ENCODE assay signal across 18 cellular contexts in the genomic region with DNA sequence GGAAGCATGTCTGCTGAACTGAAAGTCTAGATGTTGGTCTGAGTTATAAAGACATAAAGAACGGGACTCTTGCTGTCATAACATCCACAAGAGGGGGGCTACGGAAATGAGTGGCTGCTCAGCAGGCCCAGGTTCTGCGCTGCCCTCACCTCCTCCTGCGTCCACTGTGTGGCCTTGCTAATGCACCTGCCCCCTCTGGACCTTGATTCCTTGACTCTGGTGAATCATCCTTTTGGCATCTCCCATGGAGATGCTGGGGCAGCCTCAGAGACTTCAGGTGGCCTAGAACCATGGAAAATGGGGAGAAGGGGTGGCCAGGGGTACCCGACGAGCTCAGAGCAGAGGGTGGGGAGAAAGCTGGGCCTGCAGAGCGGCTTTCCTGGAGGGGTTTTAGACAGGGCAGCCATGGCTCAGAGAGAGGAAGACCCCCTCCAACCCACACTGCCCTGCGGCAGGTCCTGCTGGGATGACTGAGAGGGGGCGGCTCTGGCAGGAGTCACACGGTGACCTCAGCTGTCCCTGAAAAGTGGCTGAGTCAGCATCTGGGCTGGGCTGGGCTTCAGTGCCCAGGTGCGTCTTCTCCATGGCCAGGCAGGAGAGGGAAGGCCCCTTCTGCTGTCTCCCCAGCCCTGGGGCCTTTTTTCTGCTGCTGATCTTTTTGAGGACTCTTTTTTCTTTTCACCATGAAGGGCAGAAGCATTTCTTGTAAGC. TPM values are rescaled to one million over a fixed set of nuclear protein-coding genes. Genes with fewer than 3 reads are reported as not detected.
DNase-seq lines count a peak whose midpoint lies in the region; ATAC-seq and TF ChIP-seq lines count a peak whose summit lies in the region.
"Had no signal": no experiment of that assay in that cellular context is flagged by ENCODE, and none has a peak within 500 bp of the region (broad histone marks: within the 10 kb centered on the region; RNA-seq: fewer than 3 reads in every experiment).

No MANE protein-coding gene starts in this region.

- H3K4me3 ChIP-seq in H7 (ENCODE audit: insufficient read depth, low read depth, low read length) (no peak overlapping the region), epithelial cell of esophagus (ENCODE audit: low read length) (no peak overlapping the region), neuronal stem cell (ENCODE audit: low read length in 2 of 2) (no peak overlapping the region), SK-N-SH (ENCODE audit: low read depth in 2 of 2, low read length in 1 of 2) (no peak overlapping the region)
- H3K4me3 ChIP-seq: HAP-1 had no signal

- H3K36me3 Mint-ChIP-seq in chondrocyte (ENCODE audit: low read depth), result no peaks in the 10 kb centered on the region

- H2AK5ac ChIP-seq in neuronal stem cell (ENCODE audit: low read depth, low read length), result peak overlapping the region; percentile 66

- no peak overlapping the region for H2BK12ac ChIP-seq in neuronal stem cell (ENCODE audit: low read length)

- H2BK120ac ChIP-seq in neuronal stem cell (ENCODE audit: low read depth, low read length), result no peak overlapping the region

- peak overlapping the region; percentile 42 for H2AFZ ChIP-seq in neuronal stem cell (ENCODE audit: low read length)
- no peak overlapping the region for H2AFZ ChIP-seq in SK-N-SH (ENCODE audit: low read depth)

- no peaks in the 10 kb centered on the region for H4K20me1 ChIP-seq in SK-N-SH (ENCODE audit: insufficient read depth)

- peak overlapping the region; percentile 31 for H3K14ac ChIP-seq in neuronal stem cell (ENCODE audit: low read length)

- no peak overlapping the region for H2BK5ac ChIP-seq in neuronal stem cell (ENCODE audit: low read length)

- H3K4me1 ChIP-seq in neuronal stem cell (ENCODE audit: control insufficient read depth in 2 of 2, insufficient read depth in 1 of 2, low read depth in 1 of 2, low read length in 2 of 2) (peaks cover 0 to 6% of the 10 kb centered on the region in 2 donors), SK-N-SH (ENCODE audit: control insufficient read depth in 1 of 2, insufficient read depth in 2 of 2, low read depth in 1 of 2, low read length in 1 of 2) (peaks cover 0 to 4% of the 10 kb centered on the region in 2 experiments; a peak in 1 of 4 replicates)
- H3K4me1 ChIP-seq: HAP-1 had no signal

- H3K27me3 ChIP-seq in H7 (ENCODE audit: control insufficient read depth, insufficient read depth, low read length) (no peaks in the 10 kb centered on the region), neuronal stem cell (ENCODE audit: control insufficient read depth in 3 of 3, insufficient read depth in 3 of 3, low read depth in 1 of 3, low read length in 3 of 3) (peaks cover 0 to 18% (median 0%) of the 10 kb centered on the region in 3 experiments), SK-N-SH (ENCODE audit: insufficient read depth) (0 out of 2 replicates have a peak, but pooled peaks cover 3% of the 10 kb centered on the region)

- H3K4ac ChIP-seq in neuronal stem cell (ENCODE audit: low read length), result no peak overlapping the region

- H3K4me1 Mint-ChIP-seq in chondrocyte (ENCODE audit: low read depth), result no peaks in the 10 kb centered on the region

- H3K36me3 ChIP-seq in H7 (replicated peaks; ENCODE audit: control insufficient read depth, insufficient read depth, low read length) (no peaks in the 10 kb centered on the region), neuronal stem cell (replicated peaks in 1 of 2; ENCODE audit: control insufficient read depth in 2 of 2, insufficient read depth in 2 of 2, low read length in 2 of 2) (no peaks in the 10 kb centered on the region), SK-N-SH (replicated peaks in 1 of 2; ENCODE audit: control insufficient read depth in 1 of 2, insufficient read depth in 2 of 2, low read length in 1 of 2) (no peaks in the 10 kb centered on the region)
- H3K36me3 ChIP-seq: HAP-1 had no signal

- peaks cover 60% of the 10 kb centered on the region for H3K27me3 Mint-ChIP-seq in chondrocyte (ENCODE audit: low read depth)

- TF ChIP-seq RAD21 in SK-N-SH (IDR thresholded peaks at IDR 0.05; ENCODE audit: low read length), result no peak

- DNase-seq in H7 (peak; percentile 76), RPMI8226 (peak; percentile 57), epithelial cell of esophagus (ENCODE audit: low read depth) (peak; percentile 7), neuronal stem cell (ENCODE audit: low spot score) (no peak), NCI-H1930 (lab: John Stamatoyannopoulos, UW) (no peak), SK-N-SH (no peak), chondrocyte (ENCODE audit: low spot score) (no peak)
- DNase-seq: ACHN, COR-L47, DMS153, KG1, NCI-H1048, NCI-H1436 treated with DMSO at 0.1 percent for 48 hours, NCI-H2081, NCI-H524, SIG-M5 had no signal

- no peak overlapping the region for H3K23ac ChIP-seq in neuronal stem cell (ENCODE audit: low read depth, low read length, poor library complexity)

- H4K8ac ChIP-seq in neuronal stem cell (ENCODE audit: low read depth, low read length), result no peak overlapping the region

- H3K18ac ChIP-seq in neuronal stem cell (ENCODE audit: low read length), result peak overlapping the region; percentile 63

- no peaks in the 10 kb centered on the region for H3K9me3 Mint-ChIP-seq in chondrocyte (ENCODE audit: low read depth)

- H3F3A ChIP-seq in SK-N-SH (replicated peaks; ENCODE audit: insufficient read depth), result no peaks in the 10 kb centered on the region

- CTCF ChIA-PET in SK-N-SH (lab: Yijun Ruan, JAX), result interaction anchor here (1.5 kb wide), 1 partner anchor 47 kb away, joined by 4 read pairs; no protein-coding TSS in a partner anchor

- H3K79me2 ChIP-seq in SK-N-SH (ENCODE audit: insufficient read depth), result no peaks in the 10 kb centered on the region

- WGBS in neuronal stem cell (ENCODE audit: extremely low coverage in 2 of 2, insufficient read length in 2 of 2, insufficient replicate concordance in 1 of 2), 2 donors, result no CpG with 5 or more reads among the region's 11 CpGs
- 70% methylated on average over 10 of the region's 11 CpGs for WGBS in SK-N-SH (ENCODE audit: low lambda C conversion rate)

- H3K4me2 ChIP-seq in neuronal stem cell (ENCODE audit: insufficient read depth, low read length, poor library complexity, severe bottlenecking) (no peak overlapping the region), SK-N-SH (no peak overlapping the region)

- ATAC-seq in GM18498 (IDR thresholded peaks at IDR 0.05; ENCODE audit: unreplicated experiment), result no peak

- peaks cover 0 to 2% of the 10 kb centered on the region in 2 donors for H3K9me3 ChIP-seq in neuronal stem cell (replicated peaks in 1 of 2; ENCODE audit: control insufficient read depth in 2 of 2, insufficient read depth in 1 of 2, low read depth in 1 of 2, low read length in 2 of 2)
- H3K9me3 ChIP-seq in SK-N-SH, result no peaks in the 10 kb centered on the region
- H3K9me3 ChIP-seq: HAP-1 had no signal

- no peaks in the 10 kb centered on the region for H3K9me2 ChIP-seq in SK-N-SH

- H3K27ac Mint-ChIP-seq in chondrocyte (ENCODE audit: unreplicated experiment), result no peak overlapping the region

- peak overlapping the region; percentile 46 for H2BK15ac ChIP-seq in neuronal stem cell (ENCODE audit: low read length)

- peaks cover 2% of the 10 kb centered on the region for H3K79me1 ChIP-seq in neuronal stem cell (ENCODE audit: low read depth, low read length)

- no peak overlapping the region for H3K4me3 Mint-ChIP-seq in chondrocyte (ENCODE audit: unreplicated experiment)

- POLR2A ChIA-PET in SK-N-SH (lab: Yijun Ruan, JAX), result no interaction called here

- H3K9ac ChIP-seq in neuronal stem cell (ENCODE audit: low read depth, low read length, poor library complexity) (no peak overlapping the region), SK-N-SH (no peak overlapping the region)

- TF ChIP-seq EP300 in SK-N-SH (IDR thresholded peaks at IDR 0.05; ENCODE audit: borderline replicate concordance in 1 of 2, low read depth in 1 of 2, low read length in 1 of 2), result no peak

- H4K91ac ChIP-seq in neuronal stem cell (ENCODE audit: low read depth, low read length, poor library complexity), result no peak overlapping the region

- TF ChIP-seq CTCF in epithelial cell of esophagus (IDR thresholded peaks at IDR 0.05; ENCODE audit: insufficient read depth, low read depth, low read length, missing control alignments), result no peak
- no peak for TF ChIP-seq CTCF in SK-N-SH (IDR thresholded peaks at IDR 0.05)
- no peak for TF ChIP-seq CTCF in chondrocyte (IDR thresholded peaks at IDR 0.05)

- no peak overlapping the region for H3K27ac ChIP-seq in neuronal stem cell (replicated peaks; ENCODE audit: low read length)
- no peak overlapping the region for H3K27ac ChIP-seq in SK-N-SH (ENCODE audit: low read depth in 2 of 2, low read length in 1 of 2)

TF ChIP-seq in SK-N-SH, 30 proteins besides CTCF, POLR2A, EP300 and RAD21 (continues in another document):
- TF ChIP-seq, protein P1, sequence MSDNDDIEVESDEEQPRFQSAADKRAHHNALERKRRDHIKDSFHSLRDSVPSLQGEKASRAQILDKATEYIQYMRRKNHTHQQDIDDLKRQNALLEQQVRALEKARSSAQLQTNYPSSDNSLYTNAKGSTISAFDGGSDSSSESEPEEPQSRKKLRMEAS (IDR thresholded peaks at IDR 0.05; ENCODE audit: low read depth), result no peak
- no peak for TF ChIP-seq MEF2A (IDR thresholded peaks at IDR 0.05; ENCODE audit: borderline replicate concordance, low read depth)
- TF ChIP-seq YY1 (IDR thresholded peaks at IDR 0.05; ENCODE audit: low read depth), result no peak
- TF ChIP-seq RCOR1 (IDR thresholded peaks at IDR 0.05; ENCODE audit: low read length), result no peak

RNA-seq across cellular contexts. Expression of a gene that starts 46.9 kb away (rescaled TPM):
- total RNA-seq in H7 (2014; rRNA removed; shearing (Covaris generic)), result 60.5 and 62.8 TPM in 2 replicates
- polyA plus RNA-seq in neuronal stem cell (2013, experiment 1 of 2), result 98.6 TPM
- polyA plus RNA-seq in neuronal stem cell (2013, experiment 2 of 2), result 99.8 TPM
- polyA plus RNA-seq in SK-N-SH (2012; rRNA removed), result 12.7 and 31.2 TPM in 2 replicates
- 16.5 and 24.1 TPM in 2 replicates for polyA plus RNA-seq in SK-N-SH (2012; cell fraction: cytosol; rRNA removed)
- polyA plus RNA-seq in SK-N-SH (2012; cell fraction: nucleus; rRNA removed), result 65.0 and 82.1 TPM in 2 replicates
- 140 to 165 TPM (median 161 TPM) in 3 replicates for total RNA-seq in chondrocyte

Comparison
In these comparisons a context has a peak if more than half of its experiments do, and no peak if none do; other contexts are left out.
1. DNase-seq: peak in H7 (single experiment), RPMI8226 (single experiment) and epithelial cell of esophagus (single experiment); none in neuronal stem cell (single experiment), NCI-H1930 (0 of 2), SK-N-SH (single experiment) and chondrocyte (single experiment).